ENCODE assay signal across 32 cellular contexts in genomic region chr20:52235129-52235528, GRCh38.
"Had no signal": no experiment of that assay in that cellular context is flagged by ENCODE, and none has a peak within 500 bp of the region (broad histone marks: within the 10 kb centered on the region; RNA-seq: fewer than 3 reads in every experiment).

No MANE protein-coding gene starts in this region.

- H3K27ac Mint-ChIP-seq: naive thymus-derived CD8-positive, alpha-beta T cell; natural killer cell treated with Interleukin-12 subunit alpha and Interleukin-12 subunit beta and Interleukin-15 and Interleukin-18, amount 100 ng/mL, for 72 hours; nephron progenitor cell; progenitor cell of endocrine pancreas; stimulated activated memory B cell treated with anti-CD40 and anti-IgM and Interleukin-4, amounts not matched to agents 10 μg/mL and 1 μg/mL and 100 μg/mL, for 72 hours; stimulated activated naive CD8-positive, alpha-beta T cell treated with anti-CD3 and anti-CD28 coated beads, Interleukin-15, amount 100 ng/mL, for 72 hours had no signal

- ATAC-seq: naive thymus-derived CD8-positive, alpha-beta T cell; psoas muscle; right cardiac atrium; sciatic nerve; stimulated activated memory B cell treated with anti-CD40 and anti-IgM and Interleukin-4, amounts not matched to agents 10 μg/mL and 1 μg/mL and 100 μg/mL, for 72 hours; stimulated activated naive CD8-positive, alpha-beta T cell treated with anti-CD3 and anti-CD28 coated beads, Interleukin-15, amount 100 ng/mL, for 72 hours; stimulated activated naive CD8-positive, alpha-beta T cell treated with anti-CD3 and anti-CD28 coated beads, Interleukin-15, Interleukin-2, amounts not matched to agents 100 U/mL and 50 U/mL, for 24 hours had no signal

- H3K4me3 Mint-ChIP-seq: naive thymus-derived CD8-positive, alpha-beta T cell; natural killer cell treated with Interleukin-12 subunit alpha and Interleukin-12 subunit beta and Interleukin-15 and Interleukin-18, amount 100 ng/mL, for 72 hours; nephron progenitor cell; neural crest cell; stimulated activated memory B cell treated with anti-CD40 and anti-IgM and Interleukin-4, amounts not matched to agents 10 μg/mL and 1 μg/mL and 100 μg/mL, for 72 hours; stimulated activated naive CD8-positive, alpha-beta T cell treated with anti-CD3 and anti-CD28 coated beads, Interleukin-15, amount 100 ng/mL, for 72 hours had no signal

- H3K4me1 ChIP-seq: parathyroid adenoma, psoas muscle, suprapubic skin, thyroid gland, upper lobe of left lung, vagina had no signal

- H3K27ac ChIP-seq: neutrophil, ovary, parathyroid adenoma, psoas muscle, skin epidermis, spleen, suprapubic skin, thoracic aorta, thyroid gland, tibial nerve, upper lobe of left lung, vagina had no signal

- H3K4me1 Mint-ChIP-seq: naive thymus-derived CD8-positive, alpha-beta T cell; neural crest cell; stimulated activated memory B cell treated with anti-CD40 and anti-IgM and Interleukin-4, amounts not matched to agents 10 μg/mL and 1 μg/mL and 100 μg/mL, for 72 hours; stimulated activated naive CD8-positive, alpha-beta T cell treated with anti-CD3 and anti-CD28 coated beads, Interleukin-15, amount 100 ng/mL, for 72 hours had no signal

- H3K9me3 ChIP-seq: neutrophil, ovary, psoas muscle, spleen, suprapubic skin, thoracic aorta, thyroid gland, tibial nerve, upper lobe of left lung, vagina had no signal

- H3K27me3 ChIP-seq: ovary, thyroid gland, tibial nerve, upper lobe of left lung, vagina had no signal

- H3K4me3 ChIP-seq: ovary, psoas muscle, skin epidermis, smooth muscle cell, spleen, suprapubic skin, thoracic aorta, thyroid gland, tibial nerve, upper lobe of left lung, vagina had no signal

- H3K9me3 Mint-ChIP-seq: naive thymus-derived CD8-positive, alpha-beta T cell; natural killer cell treated with Interleukin-12 subunit alpha and Interleukin-12 subunit beta and Interleukin-15 and Interleukin-18, amount 100 ng/mL, for 72 hours; stimulated activated memory B cell treated with anti-CD40 and anti-IgM and Interleukin-4, amounts not matched to agents 10 μg/mL and 1 μg/mL and 100 μg/mL, for 72 hours; stimulated activated naive CD8-positive, alpha-beta T cell treated with anti-CD3 and anti-CD28 coated beads, Interleukin-15, amount 100 ng/mL, for 72 hours had no signal

- H3K9ac ChIP-seq: parathyroid adenoma had no signal

- H3K36me3 Mint-ChIP-seq: naive thymus-derived CD8-positive, alpha-beta T cell; natural killer cell treated with Interleukin-12 subunit alpha and Interleukin-12 subunit beta and Interleukin-15 and Interleukin-18, amount 100 ng/mL, for 72 hours; stimulated activated memory B cell treated with anti-CD40 and anti-IgM and Interleukin-4, amounts not matched to agents 10 μg/mL and 1 μg/mL and 100 μg/mL, for 72 hours had no signal

- DNase-seq: naive thymus-derived CD8-positive, alpha-beta T cell; nephron progenitor cell; nucleus accumbens; ovary; posterior cingulate gyrus; psoas muscle; right cardiac atrium; spleen; stimulated activated CD4-positive, alpha-beta T cell treated with anti-CD3 and anti-CD28 coated beads, Interleukin-12 subunit alpha, Interleukin-12 subunit beta, amount 100 ng/mL, for 4 hours; stimulated activated CD4-positive, alpha-beta T cell treated with anti-CD3 and anti-CD28 coated beads, Interleukin-1b, Interleukin-23, amount 100 ng/mL, for 48 hours; stimulated activated CD4-positive, alpha-beta T cell treated with anti-CD3 and anti-CD28 coated beads, Interleukin-4, amount 100 ng/mL, for 1 hour; stimulated activated CD4-positive, alpha-beta T cell treated with anti-CD3 and anti-CD28 coated beads, Interleukin-4, amount 100 ng/mL, for 4 hours; stimulated activated CD8-positive, alpha-beta memory T cell treated with anti-CD3 and anti-CD28 coated beads, Interleukin-4, amount 100 ng/mL, for 48 hours; stimulated activated naive CD4-positive, alpha-beta T cell; stimulated activated naive CD8-positive, alpha-beta T cell treated with anti-CD3 and anti-CD28 coated beads, Interleukin-15, amount 100 ng/mL, for 72 hours; stimulated activated naive CD8-positive, alpha-beta T cell treated with anti-CD3 and anti-CD28 coated beads, Interleukin-15, Interleukin-2, amounts not matched to agents 100 U/mL and 50 U/mL, for 24 hours; substantia nigra; thyroid gland; upper lobe of left lung had no signal

- H3K27me3 Mint-ChIP-seq: progenitor cell of endocrine pancreas; stimulated activated naive CD8-positive, alpha-beta T cell treated with anti-CD3 and anti-CD28 coated beads, Interleukin-15, amount 100 ng/mL, for 72 hours had no signal

- H3K36me3 ChIP-seq: neutrophil, ovary, spleen, suprapubic skin, thoracic aorta, thyroid gland, tibial nerve, upper lobe of left lung, vagina had no signal
